Comparison of ENCODE assay signal across 1 cellular context in the genomic region with DNA sequence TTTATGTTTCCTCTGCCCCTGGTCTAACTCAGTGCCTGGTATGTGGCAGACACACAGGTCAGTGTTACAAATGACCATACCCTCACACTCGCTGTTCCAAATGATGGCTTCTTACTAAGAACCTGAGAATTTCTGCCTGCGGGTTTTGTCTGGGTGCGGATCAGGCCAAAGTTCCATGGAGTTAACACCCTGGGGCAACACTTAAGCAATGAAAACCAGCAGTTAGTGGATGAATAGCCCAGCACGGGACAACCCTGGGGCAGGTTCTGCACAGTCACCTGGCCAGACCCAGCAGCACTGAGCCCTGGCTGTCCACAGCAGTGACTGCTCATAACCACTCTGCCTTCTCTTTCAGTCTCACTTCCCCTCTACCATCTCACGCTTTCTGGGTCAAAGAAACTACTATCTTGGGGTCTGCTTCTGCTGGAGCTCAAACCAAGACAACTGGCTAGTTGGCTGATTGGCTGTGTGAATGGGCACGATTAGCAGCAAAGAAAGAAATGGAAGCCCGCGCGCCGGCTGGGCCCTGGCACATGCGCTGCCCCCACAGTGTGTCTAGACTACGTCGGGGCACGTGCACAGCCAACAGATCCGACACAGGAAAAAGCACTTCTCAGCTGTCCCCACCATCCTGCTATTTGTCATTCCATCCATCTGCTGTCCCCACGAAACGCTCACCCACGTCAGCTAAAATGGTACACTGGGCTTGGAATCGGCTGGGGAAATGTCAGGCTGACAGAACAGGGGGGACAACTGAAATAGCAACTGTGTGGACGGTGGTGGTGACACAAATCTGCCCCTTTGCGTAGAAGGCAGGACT.
A peak's percentile ranks its signal among the peaks of the same experiment; 100 is the strongest.
TF ChIP-seq lines count a peak whose summit lies in the region.

No MANE protein-coding gene starts in this region.

TF ChIP-seq in HepG2, 621 proteins besides CTCF, POLR2A, EP300 and RAD21 (continued from another document and continues in another):
- TF ChIP-seq, protein P1, sequence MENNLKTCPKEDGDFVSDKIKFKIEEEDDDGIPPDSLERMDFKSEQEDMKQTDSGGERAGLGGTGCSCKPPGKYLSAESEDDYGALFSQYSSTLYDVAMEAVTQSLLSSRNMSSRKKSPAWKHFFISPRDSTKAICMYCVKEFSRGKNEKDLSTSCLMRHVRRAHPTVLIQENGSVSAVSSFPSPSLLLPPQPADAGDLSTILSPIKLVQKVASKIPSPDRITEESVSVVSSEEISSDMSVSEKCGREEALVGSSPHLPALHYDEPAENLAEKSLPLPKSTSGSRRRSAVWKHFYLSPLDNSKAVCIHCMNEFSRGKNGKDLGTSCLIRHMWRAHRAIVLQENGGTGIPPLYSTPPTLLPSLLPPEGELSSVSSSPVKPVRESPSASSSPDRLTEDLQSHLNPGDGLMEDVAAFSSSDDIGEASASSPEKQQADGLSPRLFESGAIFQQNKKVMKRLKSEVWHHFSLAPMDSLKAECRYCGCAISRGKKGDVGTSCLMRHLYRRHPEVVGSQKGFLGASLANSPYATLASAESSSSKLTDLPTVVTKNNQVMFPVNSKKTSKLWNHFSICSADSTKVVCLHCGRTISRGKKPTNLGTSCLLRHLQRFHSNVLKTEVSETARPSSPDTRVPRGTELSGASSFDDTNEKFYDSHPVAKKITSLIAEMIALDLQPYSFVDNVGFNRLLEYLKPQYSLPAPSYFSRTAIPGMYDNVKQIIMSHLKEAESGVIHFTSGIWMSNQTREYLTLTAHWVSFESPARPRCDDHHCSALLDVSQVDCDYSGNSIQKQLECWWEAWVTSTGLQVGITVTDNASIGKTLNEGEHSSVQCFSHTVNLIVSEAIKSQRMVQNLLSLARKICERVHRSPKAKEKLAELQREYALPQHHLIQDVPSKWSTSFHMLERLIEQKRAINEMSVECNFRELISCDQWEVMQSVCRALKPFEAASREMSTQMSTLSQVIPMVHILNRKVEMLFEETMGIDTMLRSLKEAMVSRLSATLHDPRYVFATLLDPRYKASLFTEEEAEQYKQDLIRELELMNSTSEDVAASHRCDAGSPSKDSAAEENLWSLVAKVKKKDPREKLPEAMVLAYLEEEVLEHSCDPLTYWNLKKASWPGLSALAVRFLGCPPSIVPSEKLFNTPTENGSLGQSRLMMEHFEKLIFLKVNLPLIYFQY (CRISPR knock-in tag; IDR thresholded peaks at IDR 0.05; ENCODE audit: borderline replicate concordance) = no peak
- TF ChIP-seq YEATS4 (CRISPR knock-in tag; IDR thresholded peaks at IDR 0.05; ENCODE audit: borderline replicate concordance) (0 out of 2 replicates have a peak, but pooled peaks have one; percentile 43), RFXANK (CRISPR knock-in tag; IDR thresholded peaks at IDR 0.05) (no peak), RFX3 (CRISPR knock-in tag; IDR thresholded peaks at IDR 0.05) (no peak), ZNF788 (CRISPR knock-in tag; IDR thresholded peaks at IDR 0.05; ENCODE audit: borderline replicate concordance) (no peak), ZBTB42 (CRISPR knock-in tag; IDR thresholded peaks at IDR 0.05) (no peak), BCL6 (CRISPR knock-in tag; IDR thresholded peaks at IDR 0.05) (no peak), ARNT2 (CRISPR knock-in tag; IDR thresholded peaks at IDR 0.05; ENCODE audit: low read depth) (no peak), GZF1 (CRISPR knock-in tag; IDR thresholded peaks at IDR 0.05) (no peak), ZBTB8A (CRISPR knock-in tag; IDR thresholded peaks at IDR 0.05; ENCODE audit: borderline replicate concordance, low read depth) (no peak), ZNF33A (CRISPR knock-in tag; IDR thresholded peaks at IDR 0.05; ENCODE audit: borderline replicate concordance) (no peak), KDM2A (CRISPR knock-in tag; IDR thresholded peaks at IDR 0.05; ENCODE audit: borderline replicate concordance, low read depth) (no peak), CEBPB (IDR thresholded peaks at IDR 0.05; ENCODE audit: borderline replicate concordance, low read depth, low read length) (no peak), ZNF768 (CRISPR knock-in tag; IDR thresholded peaks at IDR 0.05) (no peak; the same call in 1 of the 2 replicates), ZFP37 (CRISPR knock-in tag; IDR thresholded peaks at IDR 0.05; ENCODE audit: borderline replicate concordance) (no peak), ZKSCAN5 (CRISPR knock-in tag; IDR thresholded peaks at IDR 0.05) (no peak), NFE2 (CRISPR knock-in tag; IDR thresholded peaks at IDR 0.05) (no peak), ZNF234 (CRISPR knock-in tag; conservative IDR thresholded peaks at IDR 0.05) (no peak)
- TF ChIP-seq, protein P2, sequence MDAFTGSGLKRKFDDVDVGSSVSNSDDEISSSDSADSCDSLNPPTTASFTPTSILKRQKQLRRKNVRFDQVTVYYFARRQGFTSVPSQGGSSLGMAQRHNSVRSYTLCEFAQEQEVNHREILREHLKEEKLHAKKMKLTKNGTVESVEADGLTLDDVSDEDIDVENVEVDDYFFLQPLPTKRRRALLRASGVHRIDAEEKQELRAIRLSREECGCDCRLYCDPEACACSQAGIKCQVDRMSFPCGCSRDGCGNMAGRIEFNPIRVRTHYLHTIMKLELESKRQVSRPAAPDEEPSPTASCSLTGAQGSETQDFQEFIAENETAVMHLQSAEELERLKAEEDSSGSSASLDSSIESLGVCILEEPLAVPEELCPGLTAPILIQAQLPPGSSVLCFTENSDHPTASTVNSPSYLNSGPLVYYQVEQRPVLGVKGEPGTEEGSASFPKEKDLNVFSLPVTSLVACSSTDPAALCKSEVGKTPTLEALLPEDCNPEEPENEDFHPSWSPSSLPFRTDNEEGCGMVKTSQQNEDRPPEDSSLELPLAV (CRISPR knock-in tag; conservative IDR thresholded peaks at IDR 0.05; ENCODE audit: low read depth) = 0 out of 2 replicates have a peak, but pooled peaks have one; percentile 54
- TF ChIP-seq, protein P3, sequence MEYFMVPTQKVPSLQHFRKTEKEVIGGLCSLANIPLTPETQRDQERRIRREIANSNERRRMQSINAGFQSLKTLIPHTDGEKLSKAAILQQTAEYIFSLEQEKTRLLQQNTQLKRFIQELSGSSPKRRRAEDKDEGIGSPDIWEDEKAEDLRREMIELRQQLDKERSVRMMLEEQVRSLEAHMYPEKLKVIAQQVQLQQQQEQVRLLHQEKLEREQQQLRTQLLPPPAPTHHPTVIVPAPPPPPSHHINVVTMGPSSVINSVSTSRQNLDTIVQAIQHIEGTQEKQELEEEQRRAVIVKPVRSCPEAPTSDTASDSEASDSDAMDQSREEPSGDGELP (IDR thresholded peaks at IDR 0.05; ENCODE audit: borderline replicate concordance, low read depth) = no peak
- TF ChIP-seq, protein P4, sequence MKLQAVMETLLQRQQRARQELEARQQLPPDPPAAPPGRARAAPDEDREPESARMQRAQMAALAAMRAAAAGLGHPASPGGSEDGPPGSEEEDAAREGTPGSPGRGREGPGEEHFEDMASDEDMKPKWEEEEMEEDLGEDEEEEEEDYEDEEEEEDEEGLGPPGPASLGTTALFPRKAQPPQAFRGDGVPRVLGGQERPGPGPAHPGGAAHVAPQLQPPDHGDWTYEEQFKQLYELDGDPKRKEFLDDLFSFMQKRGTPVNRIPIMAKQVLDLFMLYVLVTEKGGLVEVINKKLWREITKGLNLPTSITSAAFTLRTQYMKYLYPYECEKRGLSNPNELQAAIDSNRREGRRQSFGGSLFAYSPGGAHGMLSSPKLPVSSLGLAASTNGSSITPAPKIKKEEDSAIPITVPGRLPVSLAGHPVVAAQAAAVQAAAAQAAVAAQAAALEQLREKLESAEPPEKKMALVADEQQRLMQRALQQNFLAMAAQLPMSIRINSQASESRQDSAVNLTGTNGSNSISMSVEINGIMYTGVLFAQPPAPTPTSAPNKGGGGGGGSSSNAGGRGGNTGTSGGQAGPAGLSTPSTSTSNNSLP (IDR thresholded peaks at IDR 0.05; ENCODE audit: low read depth, low read length) = no peak
- TF ChIP-seq, protein P5, sequence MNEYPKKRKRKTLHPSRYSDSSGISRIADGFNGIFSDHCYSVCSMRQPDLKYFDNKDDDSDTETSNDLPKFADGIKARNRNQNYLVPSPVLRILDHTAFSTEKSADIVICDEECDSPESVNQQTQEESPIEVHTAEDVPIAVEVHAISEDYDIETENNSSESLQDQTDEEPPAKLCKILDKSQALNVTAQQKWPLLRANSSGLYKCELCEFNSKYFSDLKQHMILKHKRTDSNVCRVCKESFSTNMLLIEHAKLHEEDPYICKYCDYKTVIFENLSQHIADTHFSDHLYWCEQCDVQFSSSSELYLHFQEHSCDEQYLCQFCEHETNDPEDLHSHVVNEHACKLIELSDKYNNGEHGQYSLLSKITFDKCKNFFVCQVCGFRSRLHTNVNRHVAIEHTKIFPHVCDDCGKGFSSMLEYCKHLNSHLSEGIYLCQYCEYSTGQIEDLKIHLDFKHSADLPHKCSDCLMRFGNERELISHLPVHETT (CRISPR knock-in tag; conservative IDR thresholded peaks at IDR 0.05) = no peak
- TF ChIP-seq, protein P6, sequence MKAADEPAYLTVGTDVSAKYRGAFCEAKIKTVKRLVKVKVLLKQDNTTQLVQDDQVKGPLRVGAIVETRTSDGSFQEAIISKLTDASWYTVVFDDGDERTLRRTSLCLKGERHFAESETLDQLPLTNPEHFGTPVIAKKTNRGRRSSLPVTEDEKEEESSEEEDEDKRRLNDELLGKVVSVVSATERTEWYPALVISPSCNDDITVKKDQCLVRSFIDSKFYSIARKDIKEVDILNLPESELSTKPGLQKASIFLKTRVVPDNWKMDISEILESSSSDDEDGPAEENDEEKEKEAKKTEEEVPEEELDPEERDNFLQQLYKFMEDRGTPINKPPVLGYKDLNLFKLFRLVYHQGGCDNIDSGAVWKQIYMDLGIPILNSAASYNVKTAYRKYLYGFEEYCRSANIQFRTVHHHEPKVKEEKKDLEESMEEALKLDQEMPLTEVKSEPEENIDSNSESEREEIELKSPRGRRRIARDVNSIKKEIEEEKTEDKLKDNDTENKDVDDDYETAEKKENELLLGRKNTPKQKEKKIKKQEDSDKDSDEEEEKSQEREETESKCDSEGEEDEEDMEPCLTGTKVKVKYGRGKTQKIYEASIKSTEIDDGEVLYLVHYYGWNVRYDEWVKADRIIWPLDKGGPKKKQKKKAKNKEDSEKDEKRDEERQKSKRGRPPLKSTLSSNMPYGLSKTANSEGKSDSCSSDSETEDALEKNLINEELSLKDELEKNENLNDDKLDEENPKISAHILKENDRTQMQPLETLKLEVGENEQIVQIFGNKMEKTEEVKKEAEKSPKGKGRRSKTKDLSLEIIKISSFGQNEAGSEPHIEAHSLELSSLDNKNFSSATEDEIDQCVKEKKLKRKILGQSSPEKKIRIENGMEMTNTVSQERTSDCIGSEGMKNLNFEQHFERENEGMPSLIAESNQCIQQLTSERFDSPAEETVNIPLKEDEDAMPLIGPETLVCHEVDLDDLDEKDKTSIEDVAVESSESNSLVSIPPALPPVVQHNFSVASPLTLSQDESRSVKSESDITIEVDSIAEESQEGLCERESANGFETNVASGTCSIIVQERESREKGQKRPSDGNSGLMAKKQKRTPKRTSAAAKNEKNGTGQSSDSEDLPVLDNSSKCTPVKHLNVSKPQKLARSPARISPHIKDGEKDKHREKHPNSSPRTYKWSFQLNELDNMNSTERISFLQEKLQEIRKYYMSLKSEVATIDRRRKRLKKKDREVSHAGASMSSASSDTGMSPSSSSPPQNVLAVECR (CRISPR knock-in tag; IDR thresholded peaks at IDR 0.05; ENCODE audit: borderline replicate concordance) = no peak
- TF ChIP-seq, protein P7, sequence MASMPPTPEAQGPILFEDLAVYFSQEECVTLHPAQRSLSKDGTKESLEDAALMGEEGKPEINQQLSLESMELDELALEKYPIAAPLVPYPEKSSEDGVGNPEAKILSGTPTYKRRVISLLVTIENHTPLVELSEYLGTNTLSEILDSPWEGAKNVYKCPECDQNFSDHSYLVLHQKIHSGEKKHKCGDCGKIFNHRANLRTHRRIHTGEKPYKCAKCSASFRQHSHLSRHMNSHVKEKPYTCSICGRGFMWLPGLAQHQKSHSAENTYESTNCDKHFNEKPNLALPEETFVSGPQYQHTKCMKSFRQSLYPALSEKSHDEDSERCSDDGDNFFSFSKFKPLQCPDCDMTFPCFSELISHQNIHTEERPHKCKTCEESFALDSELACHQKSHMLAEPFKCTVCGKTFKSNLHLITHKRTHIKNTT (CRISPR knock-in tag; IDR thresholded peaks at IDR 0.05) = no peak
- TF ChIP-seq, protein P8, sequence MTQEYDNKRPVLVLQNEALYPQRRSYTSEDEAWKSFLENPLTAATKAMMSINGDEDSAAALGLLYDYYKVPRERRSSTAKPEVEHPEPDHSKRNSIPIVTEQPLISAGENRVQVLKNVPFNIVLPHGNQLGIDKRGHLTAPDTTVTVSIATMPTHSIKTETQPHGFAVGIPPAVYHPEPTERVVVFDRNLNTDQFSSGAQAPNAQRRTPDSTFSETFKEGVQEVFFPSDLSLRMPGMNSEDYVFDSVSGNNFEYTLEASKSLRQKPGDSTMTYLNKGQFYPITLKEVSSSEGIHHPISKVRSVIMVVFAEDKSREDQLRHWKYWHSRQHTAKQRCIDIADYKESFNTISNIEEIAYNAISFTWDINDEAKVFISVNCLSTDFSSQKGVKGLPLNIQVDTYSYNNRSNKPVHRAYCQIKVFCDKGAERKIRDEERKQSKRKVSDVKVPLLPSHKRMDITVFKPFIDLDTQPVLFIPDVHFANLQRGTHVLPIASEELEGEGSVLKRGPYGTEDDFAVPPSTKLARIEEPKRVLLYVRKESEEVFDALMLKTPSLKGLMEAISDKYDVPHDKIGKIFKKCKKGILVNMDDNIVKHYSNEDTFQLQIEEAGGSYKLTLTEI (CRISPR knock-in tag; conservative IDR thresholded peaks at IDR 0.05) = no peak
- TF ChIP-seq, protein P9, sequence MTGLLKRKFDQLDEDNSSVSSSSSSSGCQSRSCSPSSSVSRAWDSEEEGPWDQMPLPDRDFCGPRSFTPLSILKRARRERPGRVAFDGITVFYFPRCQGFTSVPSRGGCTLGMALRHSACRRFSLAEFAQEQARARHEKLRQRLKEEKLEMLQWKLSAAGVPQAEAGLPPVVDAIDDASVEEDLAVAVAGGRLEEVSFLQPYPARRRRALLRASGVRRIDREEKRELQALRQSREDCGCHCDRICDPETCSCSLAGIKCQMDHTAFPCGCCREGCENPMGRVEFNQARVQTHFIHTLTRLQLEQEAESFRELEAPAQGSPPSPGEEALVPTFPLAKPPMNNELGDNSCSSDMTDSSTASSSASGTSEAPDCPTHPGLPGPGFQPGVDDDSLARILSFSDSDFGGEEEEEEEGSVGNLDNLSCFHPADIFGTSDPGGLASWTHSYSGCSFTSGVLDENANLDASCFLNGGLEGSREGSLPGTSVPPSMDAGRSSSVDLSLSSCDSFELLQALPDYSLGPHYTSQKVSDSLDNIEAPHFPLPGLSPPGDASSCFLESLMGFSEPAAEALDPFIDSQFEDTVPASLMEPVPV (CRISPR knock-in tag; IDR thresholded peaks at IDR 0.05) = no peak; the same call in 1 of the 2 replicates
